In genomic region chr17:880074-880870, GRCh38 we compare ENCODE assay signal across 8 cellular contexts.
DNase-seq lines count a peak whose midpoint lies in the region; ATAC-seq lines count a peak whose summit lies in the region.
"Had no signal": no experiment of that assay in that cellular context is flagged by ENCODE, and none has a peak within 500 bp of the region (broad histone marks: within the 10 kb centered on the region; RNA-seq: fewer than 3 reads in every experiment).

No MANE protein-coding gene starts in this region.

- H3K23ac ChIP-seq in trophoblast cell (ENCODE audit: low read length), result no peak overlapping the region

- H4K91ac ChIP-seq in trophoblast cell (ENCODE audit: low read depth, low read length), result no peak overlapping the region

- no peak overlapping the region for H4K12ac ChIP-seq in trophoblast cell (ENCODE audit: low read depth, low read length)

- no peak overlapping the region for H2AK5ac ChIP-seq in trophoblast cell (ENCODE audit: low read length)

- H3K4me1 ChIP-seq in muscle layer of duodenum (ENCODE audit: control insufficient read depth in 1 of 2, insufficient read depth in 2 of 2, low read length in 2 of 2), result peaks cover 5 to 44% of the 10 kb centered on the region in 2 donors
- peaks cover 18 to 33% of the 10 kb centered on the region in 2 experiments for H3K4me1 ChIP-seq in trophoblast cell (ENCODE audit: control insufficient read depth in 1 of 2, insufficient read depth in 2 of 2, low read length in 2 of 2)

- peak overlapping the region; percentile 22; the same call in 1 of the 2 replicates for H3K27ac ChIP-seq in SK-N-MC
- H3K27ac ChIP-seq in muscle layer of duodenum (ENCODE audit: low read length), result peak overlapping the region; percentile 84
- no peak overlapping the region for H3K27ac ChIP-seq in trophoblast cell (ENCODE audit: low read depth, low read length)

- H3K36me3 ChIP-seq in SK-N-MC (ENCODE audit: insufficient read depth, low read length) (no peaks in the 10 kb centered on the region), muscle layer of duodenum (ENCODE audit: control insufficient read depth in 1 of 2, insufficient read depth in 2 of 2, low read length in 2 of 2) (no peaks in the 10 kb centered on the region), trophoblast cell (ENCODE audit: control insufficient read depth in 1 of 2, insufficient read depth in 2 of 2, low read length in 2 of 2) (no peaks in the 10 kb centered on the region)

- peaks cover 4% of the 10 kb centered on the region for H3K79me2 ChIP-seq in trophoblast cell (ENCODE audit: control insufficient read depth, insufficient read depth, low read length, poor library complexity)

- no peak overlapping the region for H3K9ac ChIP-seq in SK-N-MC (ENCODE audit: insufficient read length)
- no peak overlapping the region for H3K9ac ChIP-seq in trophoblast cell (ENCODE audit: low read length)

- H3K14ac ChIP-seq in trophoblast cell (ENCODE audit: low read length), result no peak overlapping the region

- no peak overlapping the region for H2BK5ac ChIP-seq in trophoblast cell (ENCODE audit: low read depth, low read length, poor library complexity)

- no peaks in the 10 kb centered on the region for H3K27me3 ChIP-seq in muscle layer of duodenum (ENCODE audit: low read depth, low read length)
- no peaks in the 10 kb centered on the region for H3K27me3 ChIP-seq in trophoblast cell (ENCODE audit: insufficient read depth, low read length)

- H2AFZ ChIP-seq in trophoblast cell (ENCODE audit: insufficient read depth, low read length, poor library complexity), result no peak overlapping the region

- H3K18ac ChIP-seq in trophoblast cell (ENCODE audit: low read length), result no peak overlapping the region

- no peaks in the 10 kb centered on the region for H3K9me3 ChIP-seq in SK-N-MC (ENCODE audit: low read depth, low read length)
- H3K9me3 ChIP-seq in muscle layer of duodenum (ENCODE audit: control insufficient read depth in 1 of 2, low read length in 2 of 2), result no peaks in the 10 kb centered on the region
- H3K9me3 ChIP-seq in trophoblast cell (ENCODE audit: insufficient read depth, low read depth, low read length), result no peaks in the 10 kb centered on the region

- H3K4me2 ChIP-seq in trophoblast cell (ENCODE audit: low read length), result no peak overlapping the region

- H2BK12ac ChIP-seq in trophoblast cell (ENCODE audit: low read length), result no peak overlapping the region

- H3K4ac ChIP-seq in trophoblast cell (ENCODE audit: low read depth, low read length), result no peak overlapping the region

- no peak overlapping the region for H4K8ac ChIP-seq in trophoblast cell (ENCODE audit: low read depth, low read length)

- DNase-seq in SK-N-MC (ENCODE audit: low read depth, low spot score) (no peak), trophoblast cell (no peak)
- no peak for DNase-seq in stimulated activated naive CD4-positive, alpha-beta T cell (lab: John Stamatoyannopoulos, UW)
- DNase-seq: amniotic stem cell had no signal

- no peak overlapping the region for H2BK120ac ChIP-seq in trophoblast cell (ENCODE audit: insufficient read depth, low read length, poor library complexity)

- no CpG with 5 or more reads among the region's 14 CpGs for WGBS in trophoblast cell (ENCODE audit: extremely low coverage, insufficient coverage, insufficient read length)

- peaks cover 9% of the 10 kb centered on the region for H3K79me1 ChIP-seq in trophoblast cell (ENCODE audit: low read length)

- ATAC-seq in esophagus mucosa (peak; percentile 31), HG03442 (IDR thresholded peaks at IDR 0.05; ENCODE audit: unreplicated experiment) (no peak), GM21515 (IDR thresholded peaks at IDR 0.05; ENCODE audit: unreplicated experiment) (no peak)

- H3K4me3 ChIP-seq in SK-N-MC (no peak overlapping the region), muscle layer of duodenum (ENCODE audit: low read depth in 1 of 2, low read length in 2 of 2) (peak overlapping the region in 1 of 2 donors; percentile 21), trophoblast cell (ENCODE audit: low read depth, low read length) (no peak overlapping the region)
